19 cellular contexts compared by ENCODE assay signal in the genomic region with DNA sequence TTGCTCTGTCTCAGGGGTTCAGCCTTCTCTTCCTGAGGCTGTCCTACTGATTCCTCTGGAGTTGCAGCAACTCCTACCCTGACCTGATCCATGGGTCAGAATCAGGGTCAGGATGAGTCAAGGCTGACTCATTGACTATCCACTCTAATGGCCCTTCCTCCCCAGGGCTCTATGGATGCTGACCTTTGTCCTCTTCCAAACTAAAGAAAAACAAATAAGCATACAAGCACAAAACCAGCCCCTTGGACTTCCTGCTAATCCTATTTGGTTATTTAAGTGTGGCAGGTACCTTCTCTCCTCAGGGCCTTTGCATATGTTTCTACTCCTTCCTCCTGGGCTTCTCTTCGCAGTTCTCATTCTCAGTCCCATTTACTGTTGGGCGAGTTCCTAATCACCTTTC.
DNase-seq lines count a peak whose midpoint lies in the region; ATAC-seq, FAIRE-seq and TF ChIP-seq lines count a peak whose summit lies in the region.
"Had no signal": no experiment of that assay in that cellular context is flagged by ENCODE, and none has a peak within 500 bp of the region (broad histone marks: within the 10 kb centered on the region; RNA-seq: fewer than 3 reads in every experiment).

No MANE protein-coding gene starts in this region.

- peak overlapping the region; percentile 47; the same call in 1 of the 2 replicates for H3K27ac ChIP-seq in ACC112 (ENCODE audit: low read depth, low read length)
- H3K27ac ChIP-seq: upper lobe of left lung, WERI-Rb-1 had no signal

- H3K27me3 ChIP-seq in ACC112 (ENCODE audit: insufficient read depth, low read length): no peaks in the 10 kb centered on the region
- H3K27me3 ChIP-seq: upper lobe of left lung had no signal

- no peak overlapping the region for H3K27ac Mint-ChIP-seq in natural killer cell treated with Interleukin-12 subunit alpha and Interleukin-12 subunit beta and Interleukin-15 and Interleukin-18, amount 100 ng/mL, for 72 hours
- H3K27ac Mint-ChIP-seq in progenitor cell of endocrine pancreas: no peak overlapping the region
- H3K27ac Mint-ChIP-seq: activated naive CD4-positive, alpha-beta T cell treated with anti-CD3 and anti-CD28 coated beads, Interleukin-2, amount 50 U/mL, for 72 hours; GM23338; memory B cell had no signal

- intact Hi-C loops in left colon (cut with DNase I, micrococcal nuclease): no loop called here

- no peaks in the 10 kb centered on the region for H3K9me3 Mint-ChIP-seq in natural killer cell treated with Interleukin-12 subunit alpha and Interleukin-12 subunit beta and Interleukin-15 and Interleukin-18, amount 100 ng/mL, for 72 hours
- no peaks in the 10 kb centered on the region for H3K9me3 Mint-ChIP-seq in progenitor cell of endocrine pancreas (ENCODE audit: low read depth)
- H3K9me3 Mint-ChIP-seq: GM23338, memory B cell had no signal

- no peak overlapping the region for H3K4me3 ChIP-seq in ACC112 (ENCODE audit: low read depth, low read length)
- H3K4me3 ChIP-seq in cardiac fibroblast (replicated peaks in 1 of 2; ENCODE audit: low read depth in 2 of 2, low read length in 2 of 2): no peak overlapping the region
- H3K4me3 ChIP-seq: GM23338, upper lobe of left lung had no signal

- TF ChIP-seq CTCF in cardiac fibroblast (IDR thresholded peaks at IDR 0.05; ENCODE audit: low read depth, low read length): no peak
- no peak for TF ChIP-seq CTCF in progenitor cell of endocrine pancreas (IDR thresholded peaks at IDR 0.05; ENCODE audit: unreplicated experiment)

- peaks cover 53% of the 10 kb centered on the region for H3K79me2 ChIP-seq in ACC112 (ENCODE audit: control insufficient read depth, insufficient read depth, low read length, unreplicated experiment)

- H3K4me3 Mint-ChIP-seq in natural killer cell treated with Interleukin-12 subunit alpha and Interleukin-12 subunit beta and Interleukin-15 and Interleukin-18, amount 100 ng/mL, for 72 hours: no peak overlapping the region
- no peak overlapping the region for H3K4me3 Mint-ChIP-seq in progenitor cell of endocrine pancreas (ENCODE audit: low read depth)
- H3K4me3 Mint-ChIP-seq: GM23338, memory B cell had no signal

- FAIRE-seq in HTR-8/SVneo (lab: Jason Lieb, UNC): peak; percentile 28
- FAIRE-seq: colon had no signal

- peaks cover 39 to 59% of the 10 kb centered on the region in 2 donors for H3K27me3 Mint-ChIP-seq in natural killer cell treated with Interleukin-12 subunit alpha and Interleukin-12 subunit beta and Interleukin-15 and Interleukin-18, amount 100 ng/mL, for 72 hours
- H3K27me3 Mint-ChIP-seq in progenitor cell of endocrine pancreas: peaks cover 17% of the 10 kb centered on the region

- no peaks in the 10 kb centered on the region for H3K4me1 Mint-ChIP-seq in natural killer cell treated with Interleukin-12 subunit alpha and Interleukin-12 subunit beta and Interleukin-15 and Interleukin-18, amount 100 ng/mL, for 72 hours (ENCODE audit: low read depth in 2 of 2)
- H3K4me1 Mint-ChIP-seq in progenitor cell of endocrine pancreas (ENCODE audit: low read depth): peaks cover 10% of the 10 kb centered on the region
- H3K4me1 Mint-ChIP-seq: GM23338, memory B cell had no signal

- no peaks in the 10 kb centered on the region for H3K36me3 ChIP-seq in ACC112 (ENCODE audit: insufficient read depth, low read length)
- H3K36me3 ChIP-seq: upper lobe of left lung, WERI-Rb-1 had no signal

- DNase-seq in HTR-8/SVneo (ENCODE audit: insufficient read length, low spot score) (peak; percentile 22), cardiac fibroblast (ENCODE audit: low read depth in 2 of 2) (peak; percentile 19 to 59), left colon (no peak), progenitor cell of endocrine pancreas (ENCODE audit: low spot score, unreplicated experiment) (no peak)
- no peak for DNase-seq in natural killer cell treated with Interleukin-12 subunit alpha and Interleukin-12 subunit beta and Interleukin-15 and Interleukin-18, amount 100 ng/mL, for 72 hours (ENCODE audit: low spot score)
- DNase-seq: DMS79; NCI-H1105 treated with DMSO at 0.1 percent for 48 hours; NCI-H510A; occipital lobe; stimulated activated CD4-positive, alpha-beta T cell treated with anti-CD3 and anti-CD28 coated beads, Interleukin-15, amount 100 ng/mL, for 24 hours; upper lobe of left lung; WERI-Rb-1 had no signal

- ATAC-seq in left colon (peak; percentile 75), GM18907 (IDR thresholded peaks at IDR 0.05; ENCODE audit: unreplicated experiment) (no peak), GM19455 (IDR thresholded peaks at IDR 0.05; ENCODE audit: unreplicated experiment) (no peak)
- ATAC-seq in natural killer cell treated with Interleukin-12 subunit alpha and Interleukin-12 subunit beta and Interleukin-15 and Interleukin-18, amount 100 ng/mL, for 72 hours: no peak
- ATAC-seq: activated naive CD4-positive, alpha-beta T cell treated with anti-CD3 and anti-CD28 coated beads, Interleukin-2, amount 50 U/mL, for 72 hours; GM23338 had no signal

- peaks cover 64% of the 10 kb centered on the region for H3K4me1 ChIP-seq in ACC112 (ENCODE audit: control insufficient read depth, insufficient read depth, low read length, unreplicated experiment)

- no peak overlapping the region for H2AFZ ChIP-seq in ACC112 (ENCODE audit: low read length, unreplicated experiment)
- H2AFZ ChIP-seq: GM23338 had no signal

- no peaks in the 10 kb centered on the region for H3K36me3 Mint-ChIP-seq in natural killer cell treated with Interleukin-12 subunit alpha and Interleukin-12 subunit beta and Interleukin-15 and Interleukin-18, amount 100 ng/mL, for 72 hours
- no peaks in the 10 kb centered on the region for H3K36me3 Mint-ChIP-seq in progenitor cell of endocrine pancreas (ENCODE audit: insufficient read depth)
- H3K36me3 Mint-ChIP-seq: activated naive CD4-positive, alpha-beta T cell treated with anti-CD3 and anti-CD28 coated beads, Interleukin-2, amount 50 U/mL, for 72 hours; memory B cell had no signal

Comparison
In these comparisons a context has a peak if more than half of its experiments do, and no peak if none do; other contexts are left out.
1. DNase-seq: peak in HTR-8/SVneo (single experiment) and cardiac fibroblast (2 of 2); none in left colon (0 of 2), natural killer cell treated with Interleukin-12 subunit alpha and Interleukin-12 subunit beta and Interleukin-15 and Interleukin-18, amount 100 ng/mL, for 72 hours (single experiment) and progenitor cell of endocrine pancreas (single experiment).